Comparison of ENCODE assay signal across 8 cellular contexts in genomic region chr2:189466656-189467055, GRCh38. TPM values are rescaled to one million over a fixed set of nuclear protein-coding genes. Genes with fewer than 3 reads are reported as not detected.
DNase-seq lines count a peak whose midpoint lies in the region; ATAC-seq and TF ChIP-seq lines count a peak whose summit lies in the region.

No MANE protein-coding gene starts in this region.

- no peaks in the 10 kb centered on the region for H3K9me3 Mint-ChIP-seq in chondrocyte (ENCODE audit: low read depth)
- H3K9me3 Mint-ChIP-seq in mesothelial cell of epicardium: no peaks in the 10 kb centered on the region

- peak overlapping the region; percentile 8 for H3K27ac Mint-ChIP-seq in chondrocyte (ENCODE audit: unreplicated experiment)
- peak overlapping the region; percentile 51 for H3K27ac Mint-ChIP-seq in mesothelial cell of epicardium

- H3K36me3 Mint-ChIP-seq in chondrocyte (ENCODE audit: low read depth) (peaks cover 32% of the 10 kb centered on the region), mesothelial cell of epicardium (peaks cover 45% of the 10 kb centered on the region)

- DNase-seq in DMS 273 (lab: John Stamatoyannopoulos, UW; ENCODE audit: unreplicated experiment) (peak; percentile 36), DMS 273 treated with DMSO at 0.1 percent for 48 hours (lab: John Stamatoyannopoulos, UW) (no peak), MV-4-11 (lab: John Stamatoyannopoulos, UW) (peak; percentile 33), chondrocyte (ENCODE audit: low spot score) (no peak), mesothelial cell of epicardium (ENCODE audit: low spot score in 2 of 2, unreplicated experiment in 2 of 2) (no peak), cerebellar nuclear complex (lab: John Stamatoyannopoulos, UW) (no peak)

- H3K4me1 Mint-ChIP-seq in chondrocyte (ENCODE audit: low read depth) (peaks cover 3% of the 10 kb centered on the region), mesothelial cell of epicardium (peaks cover 25% of the 10 kb centered on the region)

- TF ChIP-seq CTCF in chondrocyte (IDR thresholded peaks at IDR 0.05): peak; percentile 84
- peak; percentile 58 for TF ChIP-seq CTCF in mesothelial cell of epicardium (IDR thresholded peaks at IDR 0.05; ENCODE audit: unreplicated experiment)

- H3K4me3 Mint-ChIP-seq in chondrocyte (ENCODE audit: unreplicated experiment) (no peak overlapping the region), mesothelial cell of epicardium (no peak overlapping the region)

- ATAC-seq in GM21717 (IDR thresholded peaks at IDR 0.05; ENCODE audit: unreplicated experiment) (no peak), HG02981 (IDR thresholded peaks at IDR 0.05; ENCODE audit: unreplicated experiment) (no peak)

- H3K27me3 Mint-ChIP-seq in chondrocyte (ENCODE audit: low read depth): no peaks in the 10 kb centered on the region
- H3K27me3 Mint-ChIP-seq in mesothelial cell of epicardium (ENCODE audit: low read depth): no peaks in the 10 kb centered on the region

RNA-seq across cellular contexts. Expression of gene WDR75, which starts 25.4 kb away (rescaled TPM):
- total RNA-seq in chondrocyte (24.7 to 46.9 TPM (median 27.3 TPM) in 3 replicates), mesothelial cell of epicardium (58.2 to 61.4 TPM (median 60.7 TPM) in 3 replicates)

Comparison
In these comparisons a context has a peak if more than half of its experiments do, and no peak if none do; other contexts are left out.
1. DNase-seq: peak in DMS 273 (single experiment) and MV-4-11 (single experiment); none in DMS 273 treated with DMSO at 0.1 percent for 48 hours (single experiment), chondrocyte (single experiment), mesothelial cell of epicardium (0 of 2) and cerebellar nuclear complex (0 of 2).